1 cellular context compared by ENCODE assay signal in the genomic region with DNA sequence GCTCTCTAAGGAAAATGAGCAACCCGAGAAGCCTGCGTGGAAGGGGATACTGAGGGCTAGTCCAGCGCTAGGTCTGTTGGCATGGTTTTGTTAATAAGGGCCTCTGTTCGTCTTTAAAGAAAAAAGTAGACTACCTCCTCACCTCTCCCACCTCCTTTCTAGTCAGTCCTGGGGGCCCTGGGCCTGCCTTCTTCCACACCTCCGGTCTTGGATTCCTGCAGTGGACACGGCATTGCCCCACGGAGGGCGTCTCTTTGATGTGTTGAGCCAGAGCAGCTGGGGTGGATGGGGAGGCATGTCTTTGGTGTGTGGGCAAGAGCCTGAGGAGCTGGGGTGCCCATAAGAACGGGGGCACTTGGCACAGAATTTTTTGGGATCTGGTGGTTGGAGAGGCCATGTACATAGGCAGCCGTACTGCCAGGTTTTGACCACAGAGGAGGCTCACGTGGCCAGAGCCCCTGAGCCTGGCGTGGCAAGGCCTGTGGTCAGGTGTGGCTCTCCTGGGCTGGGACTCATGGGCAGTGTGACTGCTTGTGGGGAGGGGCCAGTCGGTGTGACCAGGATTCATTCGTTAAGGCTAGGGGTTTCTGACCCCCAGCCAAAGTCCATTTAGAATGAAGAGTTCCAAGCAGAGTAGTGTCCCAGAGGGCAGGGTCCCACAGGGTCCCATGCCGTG.
TF ChIP-seq lines count a peak whose summit lies in the region.

No MANE protein-coding gene starts in this region.

TF ChIP-seq in IMR-90, 13 proteins besides CTCF, POLR2A, EP300 and RAD21 (continued from another document):
- TF ChIP-seq MAZ (IDR thresholded peaks at IDR 0.05; ENCODE audit: borderline replicate concordance, low read depth, low read length) (no peak), SMC3 (IDR thresholded peaks at IDR 0.05; ENCODE audit: low read depth, low read length) (no peak), RCOR1 (IDR thresholded peaks at IDR 0.05; ENCODE audit: insufficient replicate concordance, low read length) (no peak), RFX5 (IDR thresholded peaks at IDR 0.05; ENCODE audit: low read depth, low read length) (no peak)
- TF ChIP-seq, protein P1, sequence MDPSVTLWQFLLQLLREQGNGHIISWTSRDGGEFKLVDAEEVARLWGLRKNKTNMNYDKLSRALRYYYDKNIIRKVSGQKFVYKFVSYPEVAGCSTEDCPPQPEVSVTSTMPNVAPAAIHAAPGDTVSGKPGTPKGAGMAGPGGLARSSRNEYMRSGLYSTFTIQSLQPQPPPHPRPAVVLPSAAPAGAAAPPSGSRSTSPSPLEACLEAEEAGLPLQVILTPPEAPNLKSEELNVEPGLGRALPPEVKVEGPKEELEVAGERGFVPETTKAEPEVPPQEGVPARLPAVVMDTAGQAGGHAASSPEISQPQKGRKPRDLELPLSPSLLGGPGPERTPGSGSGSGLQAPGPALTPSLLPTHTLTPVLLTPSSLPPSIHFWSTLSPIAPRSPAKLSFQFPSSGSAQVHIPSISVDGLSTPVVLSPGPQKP (IDR thresholded peaks at IDR 0.05; ENCODE audit: borderline replicate concordance, low read depth, low read length), result no peak
- TF ChIP-seq, protein P2, sequence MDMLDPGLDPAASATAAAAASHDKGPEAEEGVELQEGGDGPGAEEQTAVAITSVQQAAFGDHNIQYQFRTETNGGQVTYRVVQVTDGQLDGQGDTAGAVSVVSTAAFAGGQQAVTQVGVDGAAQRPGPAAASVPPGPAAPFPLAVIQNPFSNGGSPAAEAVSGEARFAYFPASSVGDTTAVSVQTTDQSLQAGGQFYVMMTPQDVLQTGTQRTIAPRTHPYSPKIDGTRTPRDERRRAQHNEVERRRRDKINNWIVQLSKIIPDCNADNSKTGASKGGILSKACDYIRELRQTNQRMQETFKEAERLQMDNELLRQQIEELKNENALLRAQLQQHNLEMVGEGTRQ (IDR thresholded peaks at IDR 0.05; ENCODE audit: low read depth, low read length), result no peak
TF ChIP-seq in IMR-90: peak in this region for 0.
